ENCODE assay signal across 9 cellular contexts in the genomic region with DNA sequence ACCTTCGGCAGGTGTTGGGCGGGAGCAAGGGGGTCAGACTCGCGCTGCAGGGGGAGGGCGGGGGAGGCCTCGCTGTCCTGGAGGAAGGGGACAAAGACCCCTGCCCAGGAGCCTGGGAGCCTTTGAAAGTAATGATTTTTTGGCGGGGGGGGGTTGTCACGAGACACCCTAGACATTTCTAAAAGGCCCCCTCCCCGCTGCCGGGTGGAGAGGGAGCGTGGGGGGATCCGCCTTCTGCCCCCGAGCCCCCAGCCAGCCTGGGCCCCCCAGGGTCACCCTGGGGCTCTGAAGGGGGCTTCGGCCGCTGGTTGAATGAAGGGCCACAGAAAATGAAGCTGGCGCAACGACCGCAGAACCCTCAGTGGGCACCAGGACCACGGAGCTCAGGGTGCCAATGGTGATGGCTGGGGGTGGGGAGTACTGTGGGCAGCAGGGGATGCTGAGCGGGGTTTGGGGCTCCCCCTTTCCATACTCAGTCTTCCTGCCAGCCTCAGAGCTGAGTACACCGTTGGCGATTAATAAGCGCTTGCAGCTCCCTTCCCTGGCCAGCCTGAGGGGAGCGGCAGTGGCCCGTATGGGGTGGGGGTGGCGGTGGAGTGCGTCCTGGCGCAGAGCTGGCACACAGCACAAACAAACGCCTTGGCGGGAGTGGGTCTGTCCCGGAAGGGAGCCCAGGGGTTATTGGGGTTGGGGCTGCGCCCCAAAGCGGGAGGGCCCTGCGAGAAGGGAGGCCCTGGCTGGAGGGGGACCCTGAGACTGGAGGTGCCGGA. TPM values are rescaled to one million over a fixed set of nuclear protein-coding genes. Genes with fewer than 3 reads are reported as not detected.
A peak's percentile ranks its signal among the peaks of the same experiment; 100 is the strongest.
DNase-seq lines count a peak whose midpoint lies in the region; ATAC-seq and TF ChIP-seq lines count a peak whose summit lies in the region.
"Had no signal": no experiment of that assay in that cellular context is flagged by ENCODE, and none has a peak within 500 bp of the region (broad histone marks: within the 10 kb centered on the region; RNA-seq: fewer than 3 reads in every experiment).

No MANE protein-coding gene starts in this region.

- H3K27ac ChIP-seq in HCT116 (ENCODE audit: low read depth, low read length) = peak overlapping the region; percentile 8; the same call in 1 of the 2 replicates
- no peak overlapping the region for H3K27ac ChIP-seq in brain microvascular endothelial cell

- H3K36me3 Mint-ChIP-seq in T-helper 17 cell (ENCODE audit: low read depth) = no peaks in the 10 kb centered on the region
- H3K36me3 Mint-ChIP-seq in progenitor cell of endocrine pancreas (ENCODE audit: insufficient read depth) = peaks cover 3% of the 10 kb centered on the region

- H3K27me3 Mint-ChIP-seq in T-helper 17 cell (no peaks in the 10 kb centered on the region), progenitor cell of endocrine pancreas (peaks cover 26% of the 10 kb centered on the region)

- H3K9ac ChIP-seq in HCT116 (ENCODE audit: low read length) = peak overlapping the region; percentile 64

- TF ChIP-seq POLR2A in HCT116 (IDR thresholded peaks at IDR 0.05; ENCODE audit: borderline replicate concordance, extremely low read depth, insufficient read depth, insufficient read length) = no peak

- no peak for TF ChIP-seq RAD21 in HCT116 (IDR thresholded peaks at IDR 0.05; ENCODE audit: low read depth)

- RAD21 ChIA-PET in HCT116 (lab: Charles Lee; ENCODE audit: low non-redundant PET in 1 of 2, low total read pairs in 2 of 2, uncharacterized antibody in 2 of 2, unreplicated experiment in 2 of 2) = interaction anchor here (0.6 to 2.6 kb wide), 4 partner anchors 20 to 27 kb away, joined by 3 to 22 read pairs (median 14); no protein-coding TSS in a partner anchor

- no peaks in the 10 kb centered on the region for H4K20me1 ChIP-seq in HCT116 (ENCODE audit: insufficient read depth)

- ATAC-seq in HCT116 = no peak
- ATAC-seq in T-helper 17 cell = peak; percentile 18
- ATAC-seq in GM21390 (IDR thresholded peaks at IDR 0.05; ENCODE audit: unreplicated experiment) = no peak
- ATAC-seq in GM18867 (IDR thresholded peaks at IDR 0.05; ENCODE audit: unreplicated experiment) = no peak
- ATAC-seq in HG02870 (IDR thresholded peaks at IDR 0.05; ENCODE audit: unreplicated experiment) = no peak

- no peaks in the 10 kb centered on the region for H3K9me2 ChIP-seq in HCT116 (ENCODE audit: insufficient read depth)

- CTCF ChIA-PET in HCT116 (lab: Charles Lee) = interaction anchor here (1.6 to 5.2 kb wide), 6 partner anchors 9 to 26 kb away, joined by 3 to 133 read pairs (median 16); no protein-coding TSS in a partner anchor

- peaks cover 16 to 29% of the 10 kb centered on the region in 2 experiments; a peak in 3 of 4 replicates for H3K4me1 ChIP-seq in HCT116 (ENCODE audit: control insufficient read depth in 1 of 2, insufficient read depth in 2 of 2, low read length in 2 of 2)

- H3K36me3 ChIP-seq in HCT116 (ENCODE audit: control insufficient read depth in 1 of 2, insufficient read depth in 2 of 2, low read length in 2 of 2) (no peaks in the 10 kb centered on the region), brain microvascular endothelial cell (replicated peaks) (no peaks in the 10 kb centered on the region)

- peak overlapping the region; percentile 89 for H3K27ac Mint-ChIP-seq in T-helper 17 cell
- peak overlapping the region; percentile 82 for H3K27ac Mint-ChIP-seq in progenitor cell of endocrine pancreas

- H3K4me1 Mint-ChIP-seq in T-helper 17 cell = peaks cover 13% of the 10 kb centered on the region
- H3K4me1 Mint-ChIP-seq in progenitor cell of endocrine pancreas (ENCODE audit: low read depth) = no peaks in the 10 kb centered on the region

- H3K4me3 Mint-ChIP-seq in T-helper 17 cell (peak overlapping the region; percentile 91), progenitor cell of endocrine pancreas (ENCODE audit: low read depth) (peak overlapping the region; percentile 73)

- no peaks in the 10 kb centered on the region for H3K27me3 ChIP-seq in HCT116 (ENCODE audit: insufficient read depth, low read length)
- H3K27me3 ChIP-seq in brain microvascular endothelial cell (replicated peaks) = peaks cover 14% of the 10 kb centered on the region

- intact Hi-C loops in HCT116 (cut with micrococcal nuclease) = no loop called here

- peaks cover 3% of the 10 kb centered on the region for H3K9me3 Mint-ChIP-seq in progenitor cell of endocrine pancreas (ENCODE audit: low read depth)

- DNase-seq in HCT116 (ENCODE audit: low read depth, low spot score) (no peak), T-helper 17 cell (peak in 1 of 3 donors; percentile 37), epithelial cell of proximal tubule (ENCODE audit: low read depth) (no peak), progenitor cell of endocrine pancreas (ENCODE audit: low spot score, unreplicated experiment) (no peak), brain microvascular endothelial cell (no peak)

- TSS peak; percentile 74 for BruUV-seq in HCT116 (replicated peaks; lab: Mats Ljungman, UMichigan)

- no peak overlapping the region for H2AFZ ChIP-seq in HCT116 (ENCODE audit: low read depth, low read length, poor library complexity, severe bottlenecking)

- POLR2A ChIA-PET in HCT116 (lab: Charles Lee) = interaction anchor here (1.2 to 2.5 kb wide), 7 partner anchors 12 to 27 kb away, joined by 3 to 18 read pairs (median 5); partner anchors contain the start of gene KRTAP5-1

- TF ChIP-seq CTCF in HCT116 (IDR thresholded peaks at IDR 0.05 in 2 of 3, conservative IDR thresholded peaks at IDR 0.05 in 1 of 3; ENCODE audit: borderline replicate concordance in 1 of 3, insufficient read depth in 1 of 3, low read depth in 2 of 3, low read length in 2 of 3) = no peak
- TF ChIP-seq CTCF in epithelial cell of proximal tubule (conservative IDR thresholded peaks at IDR 0.05; ENCODE audit: low read depth, low read length) = no peak
- no peak for TF ChIP-seq CTCF in progenitor cell of endocrine pancreas (IDR thresholded peaks at IDR 0.05; ENCODE audit: unreplicated experiment)
- TF ChIP-seq CTCF in brain microvascular endothelial cell (IDR thresholded peaks at IDR 0.05; ENCODE audit: low read depth, low read length, missing control alignments) = no peak

- in situ Hi-C loops in brain microvascular endothelial cell (cut with HindIII; ENCODE audit: low pct_ligation_motif_present, low sequenced_read_pairs) = no loop called here

- peaks cover 3% of the 10 kb centered on the region; the same call in 1 of the 2 replicates for H3K79me2 ChIP-seq in HCT116 (ENCODE audit: insufficient read depth, low read length)

- H3K4me3 ChIP-seq in HCT116 (replicated peaks in 1 of 2; ENCODE audit: low read depth in 1 of 2, low read length in 2 of 2) (peak overlapping the region; percentile 46 to 61), epithelial cell of proximal tubule (ENCODE audit: low read depth, low read length) (peak overlapping the region; percentile 55), brain microvascular endothelial cell (ENCODE audit: low read depth, low read length) (no peak overlapping the region)

- peaks cover 0 to 5% of the 10 kb centered on the region in 2 experiments; a peak in 2 of 4 replicates for H3K9me3 ChIP-seq in HCT116 (ENCODE audit: control insufficient read depth in 1 of 2, insufficient read depth in 1 of 2, low read depth in 1 of 2, low read length in 2 of 2)
- H3K9me3 ChIP-seq in T-helper 17 cell (ENCODE audit: control insufficient read depth, low read length, poor library complexity, severe bottlenecking) = peaks cover 3% of the 10 kb centered on the region

- H3K4me2 ChIP-seq in HCT116 (ENCODE audit: low read length) = peak overlapping the region; percentile 94

TF ChIP-seq in HCT116, 20 proteins besides CTCF, POLR2A, EP300 and RAD21 (continues in another document):
- no peak for TF ChIP-seq SP1 (IDR thresholded peaks at IDR 0.05; ENCODE audit: low read depth)
- TF ChIP-seq EZH2 (IDR thresholded peaks at IDR 0.05) = no peak
- TF ChIP-seq REST (IDR thresholded peaks at IDR 0.05; ENCODE audit: low read depth) = no peak
- no peak for TF ChIP-seq JUND (IDR thresholded peaks at IDR 0.05)

RNA-seq across cellular contexts. Expression of gene DUSP8, which starts 1.2 kb away (rescaled TPM):
- total RNA-seq in HCT116 (2021; ENCODE audit: unreplicated experiment) = 10.2 TPM
- 14.7 and 19.3 TPM in 2 replicates for polyA plus RNA-seq in HCT116 (2012)
- 10 to 100 TPM; 79.5 to 90.1 TPM for total RNA-seq in T-helper 17 cell
- 9.7 and 13.1 TPM in 2 replicates for total RNA-seq in epithelial cell of proximal tubule
- 15.2 and 15.9 TPM in 2 replicates for total RNA-seq in progenitor cell of endocrine pancreas

RNA-seq across cellular contexts. Expression of gene KRTAP5-1, which starts 11.8 kb away (rescaled TPM):
- not detected for total RNA-seq in HCT116 (2021; ENCODE audit: unreplicated experiment)
- 0.06 and 0.23 TPM in 2 replicates for polyA plus RNA-seq in HCT116 (2012)
- total RNA-seq in T-helper 17 cell = not detected
- not detected in 2 replicates for total RNA-seq in epithelial cell of proximal tubule
- total RNA-seq in progenitor cell of endocrine pancreas = not detected in 2 replicates
- total RNA-seq: glomerular endothelial cell had no signal

RNA-seq across cellular contexts. Expression of gene KRTAP5-2, which starts 24.8 kb away (rescaled TPM):
- total RNA-seq in HCT116 (2021; ENCODE audit: unreplicated experiment) (not detected), T-helper 17 cell (not detected), epithelial cell of proximal tubule (not detected in 2 replicates), progenitor cell of endocrine pancreas (not detected in 2 replicates)
- polyA plus RNA-seq in HCT116 (2012) = 0.05 and 0.06 TPM in 2 replicates
- total RNA-seq: glomerular endothelial cell had no signal

RNA-seq across cellular contexts. Expression of gene KRTAP5-3, which starts 35.0 kb away (rescaled TPM):
- not detected for total RNA-seq in HCT116 (2021; ENCODE audit: unreplicated experiment)
- polyA plus RNA-seq in HCT116 (2012) = not detected in 2 replicates
- total RNA-seq in T-helper 17 cell = not detected
- not detected in 2 replicates for total RNA-seq in epithelial cell of proximal tubule
- total RNA-seq in progenitor cell of endocrine pancreas = not detected in 2 replicates
- total RNA-seq: glomerular endothelial cell had no signal

RNA-seq across cellular contexts. Expression of gene KRTAP5-4, which starts 48.7 kb away (rescaled TPM):
- total RNA-seq in HCT116 (2021; ENCODE audit: unreplicated experiment) (not detected), T-helper 17 cell (not detected), epithelial cell of proximal tubule (not detected in 2 replicates), progenitor cell of endocrine pancreas (not detected in 2 replicates)
- polyA plus RNA-seq in HCT116 (2012) = not detected in 2 replicates
- total RNA-seq: glomerular endothelial cell had no signal
